8 cellular contexts compared by ENCODE assay signal in genomic region chr3:62318752-62319569, GRCh38. TPM values are rescaled to one million over a fixed set of nuclear protein-coding genes. Genes with fewer than 3 reads are reported as not detected.
A peak's percentile ranks its signal among the peaks of the same experiment; 100 is the strongest.
DNase-seq lines count a peak whose midpoint lies in the region; ATAC-seq and TF ChIP-seq lines count a peak whose summit lies in the region.

No MANE protein-coding gene starts in this region.

- no peak for TF ChIP-seq CTCF in HFFc6 (IDR thresholded peaks at IDR 0.05)
- no peak for TF ChIP-seq CTCF in choroid plexus epithelial cell (conservative IDR thresholded peaks at IDR 0.05; ENCODE audit: low read depth, low read length)
- TF ChIP-seq CTCF in kidney epithelial cell (IDR thresholded peaks at IDR 0.05; ENCODE audit: insufficient read depth, low read length, poor library complexity, severe bottlenecking): no peak

- intact Hi-C loops in activated CD4-positive, alpha-beta T cell treated with anti-CD3 and anti-CD28 coated beads for 36 hours (cut with DNase I, micrococcal nuclease): loop anchor here in 1 of 2 experiments (10.0 kb wide), 1 partner anchor 1596 kb away; the partner anchor contains the start of gene SCAANT1

- peak overlapping the region; percentile 94 for H3K4me3 Mint-ChIP-seq in HFFc6
- peak overlapping the region; percentile 84 for H3K4me3 Mint-ChIP-seq in activated CD4-positive, alpha-beta T cell treated with anti-CD3 and anti-CD28 coated beads for 36 hours

- H3K27ac Mint-ChIP-seq in HFFc6: peak overlapping the region; percentile 82
- peak overlapping the region; percentile 100 for H3K27ac Mint-ChIP-seq in activated CD4-positive, alpha-beta T cell treated with anti-CD3 and anti-CD28 coated beads for 36 hours

- H3K9me3 Mint-ChIP-seq in HFFc6: peaks cover 7% of the 10 kb centered on the region; the same call in 1 of the 2 replicates
- H3K9me3 Mint-ChIP-seq in activated CD4-positive, alpha-beta T cell treated with anti-CD3 and anti-CD28 coated beads for 36 hours (ENCODE audit: low read depth): peaks cover 10% of the 10 kb centered on the region

- H3K27me3 Mint-ChIP-seq in HFFc6 (ENCODE audit: insufficient read depth): peaks cover 6% of the 10 kb centered on the region; the same call in 1 of the 2 replicates
- H3K27me3 Mint-ChIP-seq in activated CD4-positive, alpha-beta T cell treated with anti-CD3 and anti-CD28 coated beads for 36 hours: peaks cover 31% of the 10 kb centered on the region

- ATAC-seq in activated CD4-positive, alpha-beta T cell treated with anti-CD3 and anti-CD28 coated beads for 36 hours: peak; percentile 98

- H3K27me3 ChIP-seq in kidney epithelial cell (ENCODE audit: control insufficient read depth, insufficient read depth, low read length): no peaks in the 10 kb centered on the region

- POLR2A ChIA-PET in activated CD4-positive, alpha-beta T cell treated with anti-CD3 and anti-CD28 coated beads for 36 hours (lab: Charles Lee): no interaction called here

- peaks cover 7% of the 10 kb centered on the region; the same call in 1 of the 2 replicates for H3K36me3 Mint-ChIP-seq in HFFc6 (ENCODE audit: low read depth)
- peaks cover 10% of the 10 kb centered on the region for H3K36me3 Mint-ChIP-seq in activated CD4-positive, alpha-beta T cell treated with anti-CD3 and anti-CD28 coated beads for 36 hours (ENCODE audit: low read depth)

- CTCF ChIA-PET in activated CD4-positive, alpha-beta T cell treated with anti-CD3 and anti-CD28 coated beads for 36 hours (lab: Charles Lee): interaction anchor here (0.7 to 1.0 kb wide), 2 partner anchors 10 to 23 kb away, joined by 3 read pairs; no protein-coding TSS in a partner anchor

- DNase-seq in GM04504 (ENCODE audit: low read depth): peak; percentile 64
- DNase-seq in HFFc6: peak; percentile 78
- peak; percentile 72 to 88 for DNase-seq in NCI-H1930 (lab: John Stamatoyannopoulos, UW)
- DNase-seq in activated CD4-positive, alpha-beta T cell treated with anti-CD3 and anti-CD28 coated beads for 36 hours: peak; percentile 84
- DNase-seq in choroid plexus epithelial cell (ENCODE audit: low read depth): peak; percentile 89
- DNase-seq in kidney epithelial cell (ENCODE audit: low read depth): peak; percentile 54
- DNase-seq in stimulated activated CD4-positive, alpha-beta T cell treated with anti-CD3 and anti-CD28 coated beads, Interleukin-12 subunit alpha, Interleukin-12 subunit beta, amount 100 ng/mL, for 48 hours (ENCODE audit: low read depth in 2 of 3, low spot score in 1 of 3): peak; percentile 52 to 65 (median 52)
- DNase-seq in Kasumi-1 (lab: John Stamatoyannopoulos, UW): no peak

- peaks cover 23% of the 10 kb centered on the region for H3K4me1 Mint-ChIP-seq in HFFc6 (ENCODE audit: low read depth)
- H3K4me1 Mint-ChIP-seq in activated CD4-positive, alpha-beta T cell treated with anti-CD3 and anti-CD28 coated beads for 36 hours: peaks cover 11% of the 10 kb centered on the region

- no peaks in the 10 kb centered on the region for H3K36me3 ChIP-seq in kidney epithelial cell (ENCODE audit: control insufficient read depth, insufficient read depth, low read length)

- H3K4me3 ChIP-seq in choroid plexus epithelial cell (ENCODE audit: low read depth, low read length) (peak overlapping the region; percentile 81), kidney epithelial cell (ENCODE audit: low read depth, low read length) (peak overlapping the region; percentile 69)

RNA-seq across cellular contexts. Expression of gene FEZF2, which starts 54.4 kb away (rescaled TPM):
- total RNA-seq in HFFc6 (2021; fragmentation: NEBNext Ultra II Directional; extraction: Animal tissue kit (Norgen Biotek cat#: 25700)): not detected
- total RNA-seq in activated CD4-positive, alpha-beta T cell treated with anti-CD3 and anti-CD28 coated beads for 36 hours: not detected
- total RNA-seq in kidney epithelial cell: not detected in 2 replicates

Comparison
In these comparisons a context has a peak if more than half of its experiments do, and no peak if none do; other contexts are left out.
1. DNase-seq: peak in GM04504 (single experiment), HFFc6 (single experiment), NCI-H1930 (2 of 2), activated CD4-positive, alpha-beta T cell treated with anti-CD3 and anti-CD28 coated beads for 36 hours (single experiment), choroid plexus epithelial cell (single experiment), kidney epithelial cell (single experiment) and stimulated activated CD4-positive, alpha-beta T cell treated with anti-CD3 and anti-CD28 coated beads, Interleukin-12 subunit alpha, Interleukin-12 subunit beta, amount 100 ng/mL, for 48 hours (3 of 3); none in Kasumi-1 (0 of 2).